ENCODE assay signal across 8 cellular contexts in the genomic region with DNA sequence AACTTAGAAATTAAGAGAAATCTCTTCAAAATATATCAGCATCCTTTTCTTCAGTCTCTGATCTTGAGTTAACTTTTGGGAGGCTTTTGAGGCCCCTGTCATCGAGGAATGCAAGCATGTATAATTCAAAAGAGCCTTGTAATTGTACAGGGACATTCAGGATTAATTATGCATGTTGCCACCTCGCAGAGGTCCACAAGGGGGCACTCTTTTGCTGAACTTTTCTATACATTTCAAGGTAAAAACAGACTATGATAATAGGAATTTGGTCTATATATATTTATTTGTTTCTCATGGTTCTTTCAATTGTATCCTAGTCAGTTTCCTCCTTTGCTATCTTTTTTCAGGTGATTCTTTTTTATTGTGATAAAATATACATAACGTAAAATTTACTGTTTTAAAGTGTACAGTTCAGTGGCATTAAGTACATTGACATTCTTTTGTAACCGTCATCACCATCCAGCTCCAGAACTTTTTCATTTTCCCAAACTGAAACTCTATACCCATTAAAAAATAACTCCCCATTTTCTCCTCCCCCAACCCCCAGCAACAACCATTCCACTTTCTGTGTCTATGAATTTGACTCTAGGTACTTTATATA. TPM values are rescaled to one million over a fixed set of nuclear protein-coding genes. Genes with fewer than 3 reads are reported as not detected.
A peak's percentile ranks its signal among the peaks of the same experiment; 100 is the strongest.
DNase-seq lines count a peak whose midpoint lies in the region; ATAC-seq, FAIRE-seq and TF ChIP-seq lines count a peak whose summit lies in the region.

No MANE protein-coding gene starts in this region.

- no peaks in the 10 kb centered on the region for H3K27me3 ChIP-seq in GM23248 (replicated peaks; ENCODE audit: insufficient read depth)
- no peaks in the 10 kb centered on the region for H3K27me3 ChIP-seq in pancreas

- H4K20me1 ChIP-seq in GM23248 (ENCODE audit: insufficient read depth): no peaks in the 10 kb centered on the region

- in situ Hi-C loops in GM23248 (cut with MboI): loop anchor here (5.0 kb wide), 1 partner anchor 164 kb away; no protein-coding TSS in a partner anchor

- H3K36me3 ChIP-seq in GM23248 (ENCODE audit: low read depth) (no peaks in the 10 kb centered on the region), pancreas (no peaks in the 10 kb centered on the region)

- no peaks in the 10 kb centered on the region for H3K9me3 ChIP-seq in GM23248 (ENCODE audit: low read depth)
- H3K9me3 ChIP-seq in pancreas: no peaks in the 10 kb centered on the region

- DNase-seq in CD1c-positive myeloid dendritic cell (ENCODE audit: extremely low spot score): peak; percentile 81
- peak; percentile 45 for DNase-seq in GM23248
- peak; percentile 51 for DNase-seq in NCI-H460 (ENCODE audit: extremely low read depth, low read depth)
- DNase-seq in activated CD8-positive, alpha-beta memory T cell treated with anti-CD3 and anti-CD28 coated beads for 24 hours: peak; percentile 70
- DNase-seq in foreskin fibroblast: peak; percentile 25 to 70
- DNase-seq in pancreas: peak in 5 of 6 donors; percentile 18 to 70 (median 41)
- DNase-seq in NCI-H1092 (lab: John Stamatoyannopoulos, UW): no peak
- no peak for DNase-seq in islet precursor cell

- H3F3A ChIP-seq in GM23248 (ENCODE audit: insufficient read depth): no peaks in the 10 kb centered on the region

- H3K27ac ChIP-seq in GM23248 (no peak overlapping the region), pancreas (no peak overlapping the region)

- H3K9me2 ChIP-seq in GM23248 (ENCODE audit: insufficient read depth): no peaks in the 10 kb centered on the region

- H3K4me1 ChIP-seq in GM23248 (ENCODE audit: insufficient read depth) (no peaks in the 10 kb centered on the region), pancreas (no peaks in the 10 kb centered on the region)

- peak; percentile 71 to 90 (median 78) for ATAC-seq in pancreas

- peak; percentile 78 for TF ChIP-seq CTCF in foreskin fibroblast (IDR thresholded peaks at IDR 0.05; ENCODE audit: low read depth, low read length)
- peak; percentile 53 to 78 (median 66) for TF ChIP-seq CTCF in pancreas (IDR thresholded peaks at IDR 0.05)

- H3K79me2 ChIP-seq in GM23248 (ENCODE audit: insufficient read depth): no peaks in the 10 kb centered on the region

- no peak overlapping the region for H3K4me3 ChIP-seq in GM23248
- H3K4me3 ChIP-seq in foreskin fibroblast (ENCODE audit: low read depth in 1 of 2, low read length in 2 of 2): no peak overlapping the region
- H3K4me3 ChIP-seq in pancreas: no peak overlapping the region

- FAIRE-seq in pancreas (lab: Jason Lieb, UNC): peak; percentile 78

- 30 to 32% methylated on average over 4 of the region's 4 CpGs for WGBS in GM23248 (ENCODE audit: low coverage in 1 of 2, low lambda C conversion rate in 2 of 2, missing lambda C conversion rate in 2 of 2), 2 experiments
- WGBS in pancreas, 2 donors: 23 to 36% methylated on average over 4 of the region's 4 CpGs

- H2AFZ ChIP-seq in GM23248: 0 out of 2 replicates have a peak overlapping the region, but pooled peaks have one; percentile 29

- intact Hi-C loops in pancreas (cut with DNase I): loop anchor here in 1 of 3 donors (10.0 kb wide), 1 partner anchor 152 kb away; no protein-coding TSS in a partner anchor

- no peak overlapping the region for H3K9ac ChIP-seq in GM23248

- no peak overlapping the region for H3K4me2 ChIP-seq in GM23248 (ENCODE audit: unreplicated experiment)

RNA-seq across cellular contexts. Expression of gene SLC2A13, which starts 47.0 kb away (rescaled TPM):
- 8.1 and 9.2 TPM in 2 replicates for total RNA-seq in GM23248 (2014; rRNA removed; shearing (Covaris generic))
- polyA plus RNA-seq in GM23248 (2016; fragmentation: Nextera tagmentation; extraction: Ambion mirVana) (2.7 and 3.3 TPM in 2 replicates), pancreas (1 to 10 TPM; 2.7 to 5.6 TPM)
- 44.3 and 47.9 TPM in 2 replicates for total RNA-seq in NCI-H460 (2014; rRNA removed; shearing (Covaris generic))
- polyA plus RNA-seq in NCI-H460 (2014; cell fraction: nucleus; rRNA removed): 19.2 and 25.2 TPM in 2 replicates
- 10 to 100 TPM in 1 of 6 donors, 1 to 10 TPM in 5; 5.2 to 10.7 (median 7.7) TPM for total RNA-seq in pancreas

Comparison
In these comparisons a context has a peak if more than half of its experiments do, and no peak if none do; other contexts are left out.
1. DNase-seq: peak in CD1c-positive myeloid dendritic cell (single experiment), GM23248 (single experiment), NCI-H460 (single experiment), activated CD8-positive, alpha-beta memory T cell treated with anti-CD3 and anti-CD28 coated beads for 24 hours (single experiment), foreskin fibroblast (2 of 2) and pancreas (5 of 6); none in NCI-H1092 (single experiment) and islet precursor cell (single experiment).